ENCODE assay signal across 15 cellular contexts in genomic region chr6:163494279-163494727, GRCh38.
DNase-seq lines count a peak whose midpoint lies in the region; ATAC-seq, FAIRE-seq and TF ChIP-seq lines count a peak whose summit lies in the region.
"Had no signal": no experiment of that assay in that cellular context is flagged by ENCODE, and none has a peak within 500 bp of the region (broad histone marks: within the 10 kb centered on the region; RNA-seq: fewer than 3 reads in every experiment).

No MANE protein-coding gene starts in this region.

- ATAC-seq in K562 (peak; percentile 47), psoas muscle (peak; percentile 10 to 62 (median 39)), HG02973 (IDR thresholded peaks at IDR 0.05; ENCODE audit: unreplicated experiment) (no peak), GM18519 (IDR thresholded peaks at IDR 0.05; ENCODE audit: low FRiP score, unreplicated experiment) (no peak), pancreas (no peak)

- FAIRE-seq in K562 (lab: Jason Lieb, UNC) (no peak), pancreas (lab: Jason Lieb, UNC) (no peak)
- FAIRE-seq: A204.1, urothelium cell line had no signal

- TF ChIP-seq RAD21 in K562 (CRISPR knock-in tag; conservative IDR thresholded peaks at IDR 0.05 in 1 of 2, IDR thresholded peaks at IDR 0.05 in 1 of 2): no peak

- TF ChIP-seq CTCF in K562 (IDR thresholded peaks at IDR 0.05 in 2 of 3, conservative IDR thresholded peaks at IDR 0.05 in 1 of 3; ENCODE audit: insufficient read depth in 2 of 3, low read depth in 1 of 3, low read length in 3 of 3) (no peak), psoas muscle (IDR thresholded peaks at IDR 0.05) (no peak), pancreas (IDR thresholded peaks at IDR 0.05) (no peak)

- peaks cover 8% of the 10 kb centered on the region for H3K36me3 Mint-ChIP-seq in activated CD4-positive, alpha-beta T cell treated with anti-CD3 and anti-CD28 coated beads, Interleukin-2, amount 10 ng/mL, durations not matched to agents 24 days and 14 days (ENCODE audit: low read depth)
- H3K36me3 Mint-ChIP-seq: CD4-positive, alpha-beta memory T cell had no signal

- BruUV-seq in K562 (replicated peaks; lab: Mats Ljungman, UMichigan): no TSS peak

- peaks cover 100% of the 10 kb centered on the region for H3K79me2 ChIP-seq in K562 (ENCODE audit: control insufficient read depth, insufficient read depth, low read length)

- peaks cover 4% of the 10 kb centered on the region for H3K9me1 ChIP-seq in K562 (ENCODE audit: control insufficient read depth, insufficient read depth, low read length)

- H3K27me3 Mint-ChIP-seq in activated CD4-positive, alpha-beta T cell treated with anti-CD3 and anti-CD28 coated beads, Interleukin-2, amount 10 ng/mL, durations not matched to agents 24 days and 14 days: no peaks in the 10 kb centered on the region
- H3K27me3 Mint-ChIP-seq: CD4-positive, alpha-beta memory T cell had no signal

- H3K9me3 Mint-ChIP-seq in activated CD4-positive, alpha-beta T cell treated with anti-CD3 and anti-CD28 coated beads, Interleukin-2, amount 10 ng/mL, durations not matched to agents 24 days and 14 days: peaks cover 8% of the 10 kb centered on the region
- H3K9me3 Mint-ChIP-seq: CD4-positive, alpha-beta memory T cell had no signal

- no peak overlapping the region for H2AFZ ChIP-seq in K562 (ENCODE audit: low read depth, low read length)

- H3K4me3 ChIP-seq in K562 (no peak overlapping the region), psoas muscle (peak overlapping the region; percentile 20), pancreas (no peak overlapping the region)

- CTCF ChIA-PET in K562 (lab: Yijun Ruan, JAX; ENCODE audit: low intra/inter-chr PET ratio): no interaction called here

- in situ Hi-C loops in K562 (cut with MboI): no loop called here

- H3K9me3 ChIP-seq in K562 (replicated peaks; ENCODE audit: control insufficient read depth, insufficient read depth, low read depth, low read length) (no peaks in the 10 kb centered on the region), psoas muscle (no peaks in the 10 kb centered on the region), pancreas (no peaks in the 10 kb centered on the region)

- H3K4me3 Mint-ChIP-seq in activated CD4-positive, alpha-beta T cell treated with anti-CD3 and anti-CD28 coated beads, Interleukin-2, amount 10 ng/mL, durations not matched to agents 24 days and 14 days: no peak overlapping the region
- H3K4me3 Mint-ChIP-seq: CD4-positive, alpha-beta memory T cell had no signal

- H3K4me1 ChIP-seq in K562 (replicated peaks in 1 of 2; ENCODE audit: control insufficient read depth in 2 of 2, insufficient read depth in 2 of 2, low read length in 2 of 2) (peaks cover 0 to 3% of the 10 kb centered on the region in 2 experiments; a peak in 1 of 5 replicates), psoas muscle (peaks cover 82% of the 10 kb centered on the region), pancreas (peaks cover 8 to 26% (median 14%) of the 10 kb centered on the region in 3 donors)

- H3K9ac ChIP-seq in K562 (ENCODE audit: insufficient read depth in 1 of 2, low read depth in 2 of 2, low read length in 2 of 2): no peak overlapping the region

- peaks cover 11% of the 10 kb centered on the region for H3K4me1 Mint-ChIP-seq in activated CD4-positive, alpha-beta T cell treated with anti-CD3 and anti-CD28 coated beads, Interleukin-2, amount 10 ng/mL, durations not matched to agents 24 days and 14 days

- POLR2A ChIA-PET in K562 (lab: Yijun Ruan, JAX): no interaction called here

- no peak overlapping the region for H3K4me2 ChIP-seq in K562 (ENCODE audit: insufficient read depth, low read length)

- no peaks in the 10 kb centered on the region for H4K20me1 ChIP-seq in K562 (replicated peaks; ENCODE audit: control insufficient read depth, insufficient read depth, low read length)

- no peak for TF ChIP-seq EP300 in K562 (IDR thresholded peaks at IDR 0.05; ENCODE audit: low read length)

- 61% methylated on average over 6 of the region's 6 CpGs for WGBS in K562 (ENCODE audit: insufficient coverage, low coverage, missing lambda C conversion rate)
- 41 to 64% (median 48%) methylated on average over 6 of the region's 6 CpGs for WGBS in psoas muscle, 3 donors
- WGBS in pancreas, 2 donors: 85 to 86% methylated on average over 6 of the region's 6 CpGs

- peak overlapping the region; percentile 15 for H3K27ac Mint-ChIP-seq in activated CD4-positive, alpha-beta T cell treated with anti-CD3 and anti-CD28 coated beads, Interleukin-2, amount 10 ng/mL, durations not matched to agents 24 days and 14 days
- H3K27ac Mint-ChIP-seq: CD4-positive, alpha-beta memory T cell had no signal

- H3K27me3 ChIP-seq in K562 (ENCODE audit: control insufficient read depth in 2 of 2, insufficient read depth in 2 of 2, low read length in 2 of 2) (no peaks in the 10 kb centered on the region), psoas muscle (ENCODE audit: insufficient read depth in 3 of 3, low read length in 2 of 3) (no peaks in the 10 kb centered on the region), pancreas (no peaks in the 10 kb centered on the region)

- no peak for DNase-seq in activated CD4-positive, alpha-beta T cell treated with anti-CD3 and anti-CD28 coated beads, Interleukin-2, amount 10 ng/mL, durations not matched to agents 24 days and 14 days
- no peak for DNase-seq in activated CD4-positive, alpha-beta T cell treated with anti-CD3 and anti-CD28 coated beads for 4 hours
- DNase-seq in LHCN-M2 (ENCODE audit: low read depth) (peak; percentile 41), K562 (ENCODE audit: extremely low read depth in 1 of 4, low spot score in 3 of 4) (no peak), psoas muscle (no peak), pancreas (no peak)
- DNase-seq: activated effector memory CD4-positive, alpha-beta T cell treated with anti-CD3 and anti-CD28 coated beads, Interleukin-2, amount 50 U/mL, for 16 hours; amygdala; CD4-positive, alpha-beta memory T cell; NCI-H2171 treated with DMSO at 0.1 percent for 48 hours; T-helper 1 cell had no signal

- H3K27ac ChIP-seq in K562 (ENCODE audit: extremely low read depth, low read depth, low read length) (no peak overlapping the region; the same call in 2 of the 3 replicates), psoas muscle (peak overlapping the region; percentile 87), pancreas (no peak overlapping the region)

- intact Hi-C loops in activated CD4-positive, alpha-beta T cell treated with anti-CD3 and anti-CD28 coated beads, Interleukin-2, amount 10 ng/mL, durations not matched to agents 24 days and 14 days (cut with micrococcal nuclease): no loop called here
- intact Hi-C loops in K562 (cut with micrococcal nuclease) (no loop called here), psoas muscle (cut with DNase I) (loop anchor here in 1 of 2 donors (5.0 kb wide), 1 partner anchor 37 kb away; no protein-coding TSS in a partner anchor), pancreas (cut with DNase I) (no loop called here)

- peaks cover 9% of the 10 kb centered on the region; the same call in 1 of the 3 replicates for H3K36me3 ChIP-seq in K562 (ENCODE audit: control insufficient read depth, insufficient read depth, low read length)
- H3K36me3 ChIP-seq in psoas muscle (ENCODE audit: insufficient read depth in 1 of 2, low read depth in 1 of 2): no peaks in the 10 kb centered on the region
- no peaks in the 10 kb centered on the region for H3K36me3 ChIP-seq in pancreas

- TF ChIP-seq POLR2A in K562 (conservative IDR thresholded peaks at IDR 0.05): no peak

TF ChIP-seq in K562, 482 proteins besides CTCF, POLR2A, EP300 and RAD21 (continues in another document):
- no peak for TF ChIP-seq LEF1 (IDR thresholded peaks at IDR 0.05)
- no peak for TF ChIP-seq TCF7L2 (IDR thresholded peaks at IDR 0.05; ENCODE audit: low read depth, low read length)
- TF ChIP-seq TAF7 (tag; IDR thresholded peaks at IDR 0.05): no peak
- TF ChIP-seq CC2D1A (IDR thresholded peaks at IDR 0.05): no peak
- TF ChIP-seq IRF1 (CRISPR knock-in tag; IDR thresholded peaks at IDR 0.05; ENCODE audit: borderline replicate concordance): no peak
- TF ChIP-seq MED1 (CRISPR knock-in tag; IDR thresholded peaks at IDR 0.05; ENCODE audit: borderline replicate concordance): no peak
- no peak for TF ChIP-seq NCOA1 (IDR thresholded peaks at IDR 0.05; ENCODE audit: low read depth)
- TF ChIP-seq, protein P1, sequence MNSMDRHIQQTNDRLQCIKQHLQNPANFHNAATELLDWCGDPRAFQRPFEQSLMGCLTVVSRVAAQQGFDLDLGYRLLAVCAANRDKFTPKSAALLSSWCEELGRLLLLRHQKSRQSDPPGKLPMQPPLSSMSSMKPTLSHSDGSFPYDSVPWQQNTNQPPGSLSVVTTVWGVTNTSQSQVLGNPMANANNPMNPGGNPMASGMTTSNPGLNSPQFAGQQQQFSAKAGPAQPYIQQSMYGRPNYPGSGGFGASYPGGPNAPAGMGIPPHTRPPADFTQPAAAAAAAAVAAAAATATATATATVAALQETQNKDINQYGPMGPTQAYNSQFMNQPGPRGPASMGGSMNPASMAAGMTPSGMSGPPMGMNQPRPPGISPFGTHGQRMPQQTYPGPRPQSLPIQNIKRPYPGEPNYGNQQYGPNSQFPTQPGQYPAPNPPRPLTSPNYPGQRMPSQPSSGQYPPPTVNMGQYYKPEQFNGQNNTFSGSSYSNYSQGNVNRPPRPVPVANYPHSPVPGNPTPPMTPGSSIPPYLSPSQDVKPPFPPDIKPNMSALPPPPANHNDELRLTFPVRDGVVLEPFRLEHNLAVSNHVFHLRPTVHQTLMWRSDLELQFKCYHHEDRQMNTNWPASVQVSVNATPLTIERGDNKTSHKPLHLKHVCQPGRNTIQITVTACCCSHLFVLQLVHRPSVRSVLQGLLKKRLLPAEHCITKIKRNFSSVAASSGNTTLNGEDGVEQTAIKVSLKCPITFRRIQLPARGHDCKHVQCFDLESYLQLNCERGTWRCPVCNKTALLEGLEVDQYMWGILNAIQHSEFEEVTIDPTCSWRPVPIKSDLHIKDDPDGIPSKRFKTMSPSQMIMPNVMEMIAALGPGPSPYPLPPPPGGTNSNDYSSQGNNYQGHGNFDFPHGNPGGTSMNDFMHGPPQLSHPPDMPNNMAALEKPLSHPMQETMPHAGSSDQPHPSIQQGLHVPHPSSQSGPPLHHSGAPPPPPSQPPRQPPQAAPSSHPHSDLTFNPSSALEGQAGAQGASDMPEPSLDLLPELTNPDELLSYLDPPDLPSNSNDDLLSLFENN (IDR thresholded peaks at IDR 0.05; ENCODE audit: low read depth in 2 of 2, low read length in 2 of 2): no peak
- no peak for TF ChIP-seq STAG1 (CRISPR knock-in tag; IDR thresholded peaks at IDR 0.05; ENCODE audit: borderline replicate concordance)
- no peak for TF ChIP-seq SAP30 (IDR thresholded peaks at IDR 0.05; ENCODE audit: borderline replicate concordance, insufficient read depth, low read depth, low read length, poor library complexity, severe bottlenecking)

Comparison
In these comparisons a context has a peak if more than half of its experiments do, and no peak if none do; other contexts are left out.
1. ATAC-seq: peak in K562 (single experiment) and psoas muscle (4 of 4); none in HG02973 (single experiment), GM18519 (single experiment) and pancreas (0 of 4).